ENCODE assay signal across 15 cellular contexts in the genomic region with DNA sequence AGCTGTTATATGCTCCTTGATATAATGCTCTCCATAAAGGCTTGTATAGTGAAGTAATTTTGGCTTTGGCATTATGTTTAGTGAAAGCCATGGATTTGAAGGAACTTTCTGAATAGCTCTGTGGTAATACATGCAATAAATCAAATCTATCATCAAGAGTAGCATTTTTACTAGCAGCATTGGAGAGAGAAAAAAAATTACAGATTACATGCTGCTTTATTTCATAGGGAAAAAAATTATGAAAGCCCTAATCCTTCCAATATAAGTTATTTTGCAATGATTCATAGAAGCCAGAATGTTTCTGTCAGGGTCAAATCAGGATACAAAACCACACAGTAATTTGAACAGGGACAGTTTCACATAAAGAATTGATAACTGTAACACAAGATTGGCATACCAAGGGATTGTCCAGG.
DNase-seq lines count a peak whose midpoint lies in the region; ATAC-seq, FAIRE-seq and TF ChIP-seq lines count a peak whose summit lies in the region.
"Had no signal": no experiment of that assay in that cellular context is flagged by ENCODE, and none has a peak within 500 bp of the region (broad histone marks: within the 10 kb centered on the region; RNA-seq: fewer than 3 reads in every experiment).

No MANE protein-coding gene starts in this region.

- H3K4me3 Mint-ChIP-seq in astrocyte (ENCODE audit: unreplicated experiment) = no peak overlapping the region
- no peak overlapping the region for H3K4me3 Mint-ChIP-seq in stimulated activated memory B cell treated with anti-CD40 and anti-IgM and Interleukin-4, amounts not matched to agents 10 μg/mL and 1 μg/mL and 100 μg/mL, for 72 hours
- H3K4me3 Mint-ChIP-seq: CD14-positive monocyte had no signal

- H3K9me3 Mint-ChIP-seq in astrocyte (ENCODE audit: unreplicated experiment) = no peaks in the 10 kb centered on the region
- H3K9me3 Mint-ChIP-seq in stimulated activated memory B cell treated with anti-CD40 and anti-IgM and Interleukin-4, amounts not matched to agents 10 μg/mL and 1 μg/mL and 100 μg/mL, for 72 hours = no peaks in the 10 kb centered on the region

- H3K36me3 Mint-ChIP-seq in astrocyte (ENCODE audit: low read depth, unreplicated experiment) = no peaks in the 10 kb centered on the region
- H3K36me3 Mint-ChIP-seq in stimulated activated memory B cell treated with anti-CD40 and anti-IgM and Interleukin-4, amounts not matched to agents 10 μg/mL and 1 μg/mL and 100 μg/mL, for 72 hours = no peaks in the 10 kb centered on the region
- H3K36me3 Mint-ChIP-seq: CD14-positive monocyte had no signal

- no peak overlapping the region for H3K27ac Mint-ChIP-seq in astrocyte (ENCODE audit: unreplicated experiment)
- H3K27ac Mint-ChIP-seq in stimulated activated memory B cell treated with anti-CD40 and anti-IgM and Interleukin-4, amounts not matched to agents 10 μg/mL and 1 μg/mL and 100 μg/mL, for 72 hours = no peak overlapping the region
- H3K27ac Mint-ChIP-seq: CD14-positive monocyte had no signal

- DNase-seq in AG10803 (ENCODE audit: low read depth) = peak; percentile 35
- DNase-seq in HT1080 (ENCODE audit: low read depth) = peak; percentile 10
- peak; percentile 60 for DNase-seq in astrocyte (ENCODE audit: low read depth)
- peak; percentile 5 for DNase-seq in iris pigment epithelial cell (ENCODE audit: low read depth)
- DNase-seq in GM19240 (ENCODE audit: insufficient read length, low spot score) = no peak
- DNase-seq in T-helper 2 cell = no peak
- DNase-seq in kidney = no peak
- DNase-seq: GDM1, NCI-H1436 treated with DMSO at 0.1 percent for 48 hours, NCI-H2081, NCI-H510A treated with DMSO at 0.1 percent for 48 hours had no signal

- H3K27me3 Mint-ChIP-seq in astrocyte (ENCODE audit: low read depth, unreplicated experiment) = peaks cover 2% of the 10 kb centered on the region
- H3K27me3 Mint-ChIP-seq in stimulated activated memory B cell treated with anti-CD40 and anti-IgM and Interleukin-4, amounts not matched to agents 10 μg/mL and 1 μg/mL and 100 μg/mL, for 72 hours = no peaks in the 10 kb centered on the region

- H2AFZ ChIP-seq in astrocyte (ENCODE audit: low read depth, low read length) = no peak overlapping the region

- H3K9me3 ChIP-seq in astrocyte (ENCODE audit: insufficient read depth, low read depth, low read length) (no peaks in the 10 kb centered on the region), kidney (ENCODE audit: control insufficient read depth in 1 of 2, low read length in 2 of 2) (no peaks in the 10 kb centered on the region)

- TF ChIP-seq CTCF in AG10803 (conservative IDR thresholded peaks at IDR 0.05; ENCODE audit: low read length) = no peak
- TF ChIP-seq CTCF in astrocyte (IDR thresholded peaks at IDR 0.05; ENCODE audit: insufficient read depth, low read depth, low read length) = no peak
- no peak for TF ChIP-seq CTCF in kidney (IDR thresholded peaks at IDR 0.05; ENCODE audit: borderline replicate concordance, extremely low read depth, insufficient read depth)

- H3K4me3 ChIP-seq in AG10803 (ENCODE audit: low read length) (no peak overlapping the region), astrocyte (ENCODE audit: insufficient read depth, low read depth, low read length) (no peak overlapping the region), kidney (ENCODE audit: low read length in 2 of 2) (no peak overlapping the region)

- no peaks in the 10 kb centered on the region for H3K4me1 ChIP-seq in astrocyte (ENCODE audit: insufficient read depth, low read length)
- no peaks in the 10 kb centered on the region for H3K4me1 ChIP-seq in kidney (ENCODE audit: control insufficient read depth in 1 of 2, insufficient read depth in 1 of 2, low read depth in 1 of 2, low read length in 2 of 2)

- no peaks in the 10 kb centered on the region for H3K79me2 ChIP-seq in astrocyte (ENCODE audit: insufficient read depth, low read length)

- FAIRE-seq in astrocyte (lab: Jason Lieb, UNC) (no peak), kidney (lab: Jason Lieb, UNC) (no peak)
- FAIRE-seq: A204.1, H54 had no signal

- peaks cover 2% of the 10 kb centered on the region for H3K4me1 Mint-ChIP-seq in astrocyte (ENCODE audit: low read depth, unreplicated experiment)
- no peaks in the 10 kb centered on the region for H3K4me1 Mint-ChIP-seq in stimulated activated memory B cell treated with anti-CD40 and anti-IgM and Interleukin-4, amounts not matched to agents 10 μg/mL and 1 μg/mL and 100 μg/mL, for 72 hours
- H3K4me1 Mint-ChIP-seq: CD14-positive monocyte had no signal

- H3K4me2 ChIP-seq in astrocyte (ENCODE audit: low read length) = no peak overlapping the region

- no peak overlapping the region for H3K9ac ChIP-seq in astrocyte (ENCODE audit: low read length)
- no peak overlapping the region for H3K9ac ChIP-seq in kidney (ENCODE audit: low read length in 2 of 2)

- no peaks in the 10 kb centered on the region for H4K20me1 ChIP-seq in astrocyte (ENCODE audit: insufficient read depth, low read length)

- H3K36me3 ChIP-seq in astrocyte (ENCODE audit: insufficient read depth, low read length) (no peaks in the 10 kb centered on the region), kidney (ENCODE audit: control insufficient read depth in 1 of 2, insufficient read depth in 2 of 2, low read length in 2 of 2) (no peaks in the 10 kb centered on the region)

- ATAC-seq in stimulated activated memory B cell treated with anti-CD40 and anti-IgM and Interleukin-4, amounts not matched to agents 10 μg/mL and 1 μg/mL and 100 μg/mL, for 72 hours = no peak

- H3K27me3 ChIP-seq in astrocyte (ENCODE audit: insufficient read depth, low read length) = no peaks in the 10 kb centered on the region

- intact Hi-C loops in kidney (cut with DNase I) = no loop called here

- H3K27ac ChIP-seq in astrocyte (ENCODE audit: low read depth, low read length) (no peak overlapping the region), kidney (ENCODE audit: low read depth in 2 of 2, low read length in 2 of 2) (no peak overlapping the region)

Comparison
In these comparisons a context has a peak if more than half of its experiments do, and no peak if none do; other contexts are left out.
1. DNase-seq: peak in AG10803 (single experiment), HT1080 (single experiment), astrocyte (single experiment) and iris pigment epithelial cell (single experiment); none in GM19240 (single experiment), T-helper 2 cell (0 of 5) and kidney (single experiment).